In the genomic region with DNA sequence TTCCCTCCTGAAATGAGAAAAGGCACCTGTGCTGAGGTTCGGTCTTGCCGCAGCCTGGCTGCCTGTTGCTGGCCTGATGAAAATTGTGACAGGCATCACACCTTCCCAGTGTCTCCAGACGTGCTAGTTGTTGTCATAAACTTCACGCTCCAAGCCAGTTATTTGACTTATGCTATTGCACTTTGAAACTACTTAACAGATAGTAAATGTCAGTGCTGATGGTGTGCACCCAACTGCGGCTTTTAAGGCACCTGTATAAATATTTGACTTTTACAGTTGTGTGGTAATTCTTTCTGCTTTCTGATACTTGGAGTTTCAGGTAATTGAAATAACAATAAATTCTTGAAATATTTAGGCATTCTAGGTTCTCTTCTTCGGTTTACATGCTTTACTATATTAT, we compare ENCODE assay signal across 1 cellular context.
TF ChIP-seq lines count a peak whose summit lies in the region.

No MANE protein-coding gene starts in this region.

TF ChIP-seq in HepG2, 621 proteins besides CTCF, POLR2A, EP300 and RAD21 (continued from another document and continues in another):
- TF ChIP-seq, protein P1, sequence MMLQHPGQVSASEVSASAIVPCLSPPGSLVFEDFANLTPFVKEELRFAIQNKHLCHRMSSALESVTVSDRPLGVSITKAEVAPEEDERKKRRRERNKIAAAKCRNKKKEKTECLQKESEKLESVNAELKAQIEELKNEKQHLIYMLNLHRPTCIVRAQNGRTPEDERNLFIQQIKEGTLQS (CRISPR knock-in tag; IDR thresholded peaks at IDR 0.05), result no peak
- TF ChIP-seq ZKSCAN8 (CRISPR knock-in tag; IDR thresholded peaks at IDR 0.05; ENCODE audit: borderline replicate concordance), result peak; percentile 48; the same call in 1 of the 2 replicates
- TF ChIP-seq ZFP36 (IDR thresholded peaks at IDR 0.05; ENCODE audit: borderline replicate concordance, low read depth, low read length, partially characterized antibody), result no peak
- TF ChIP-seq, protein P2, sequence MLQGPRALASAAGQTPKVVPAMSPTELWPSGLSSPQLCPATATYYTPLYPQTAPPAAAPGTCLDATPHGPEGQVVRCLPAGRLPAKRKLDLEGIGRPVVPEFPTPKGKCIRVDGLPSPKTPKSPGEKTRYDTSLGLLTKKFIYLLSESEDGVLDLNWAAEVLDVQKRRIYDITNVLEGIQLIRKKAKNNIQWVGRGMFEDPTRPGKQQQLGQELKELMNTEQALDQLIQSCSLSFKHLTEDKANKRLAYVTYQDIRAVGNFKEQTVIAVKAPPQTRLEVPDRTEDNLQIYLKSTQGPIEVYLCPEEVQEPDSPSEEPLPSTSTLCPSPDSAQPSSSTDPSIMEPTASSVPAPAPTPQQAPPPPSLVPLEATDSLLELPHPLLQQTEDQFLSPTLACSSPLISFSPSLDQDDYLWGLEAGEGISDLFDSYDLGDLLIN (CRISPR knock-in tag; IDR thresholded peaks at IDR 0.05; ENCODE audit: borderline replicate concordance), result 0 out of 2 replicates have a peak, but pooled peaks have one; percentile 43
- no peak for TF ChIP-seq ZNF724P (CRISPR knock-in tag; IDR thresholded peaks at IDR 0.05; ENCODE audit: borderline replicate concordance)
- TF ChIP-seq FOXA1 (IDR thresholded peaks at IDR 0.05), result no peak
- peak; percentile 55; the same call in 1 of the 2 replicates for TF ChIP-seq FOXA1 (CRISPR knock-in tag; IDR thresholded peaks at IDR 0.05)
- TF ChIP-seq ZNF274 (CRISPR knock-in tag; IDR thresholded peaks at IDR 0.05), result no peak
- TF ChIP-seq BHLHE40 (IDR thresholded peaks at IDR 0.05; ENCODE audit: low read length), result peak; percentile 76
- TF ChIP-seq HMG20B (CRISPR knock-in tag; conservative IDR thresholded peaks at IDR 0.05), result 0 out of 2 replicates have a peak, but pooled peaks have one; percentile 26
- TF ChIP-seq, protein P3, sequence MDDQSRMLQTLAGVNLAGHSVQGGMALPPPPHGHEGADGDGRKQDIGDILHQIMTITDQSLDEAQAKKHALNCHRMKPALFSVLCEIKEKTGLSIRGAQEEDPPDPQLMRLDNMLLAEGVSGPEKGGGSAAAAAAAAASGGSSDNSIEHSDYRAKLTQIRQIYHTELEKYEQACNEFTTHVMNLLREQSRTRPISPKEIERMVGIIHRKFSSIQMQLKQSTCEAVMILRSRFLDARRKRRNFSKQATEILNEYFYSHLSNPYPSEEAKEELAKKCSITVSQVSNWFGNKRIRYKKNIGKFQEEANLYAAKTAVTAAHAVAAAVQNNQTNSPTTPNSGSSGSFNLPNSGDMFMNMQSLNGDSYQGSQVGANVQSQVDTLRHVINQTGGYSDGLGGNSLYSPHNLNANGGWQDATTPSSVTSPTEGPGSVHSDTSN (CRISPR knock-in tag; IDR thresholded peaks at IDR 0.05; ENCODE audit: borderline replicate concordance), result no peak
- no peak for TF ChIP-seq KLF15 (CRISPR knock-in tag; IDR thresholded peaks at IDR 0.05; ENCODE audit: borderline replicate concordance)
- no peak for TF ChIP-seq ZNF331 (CRISPR knock-in tag; IDR thresholded peaks at IDR 0.05)
- TF ChIP-seq NONO (IDR thresholded peaks at IDR 0.05), result no peak
- 0 out of 2 replicates have a peak, but pooled peaks have one; percentile 16 for TF ChIP-seq NONO (CRISPR knock-in tag; conservative IDR thresholded peaks at IDR 0.05)
- TF ChIP-seq NR2F1 (CRISPR knock-in tag; IDR thresholded peaks at IDR 0.05), result no peak
- TF ChIP-seq, protein P4, sequence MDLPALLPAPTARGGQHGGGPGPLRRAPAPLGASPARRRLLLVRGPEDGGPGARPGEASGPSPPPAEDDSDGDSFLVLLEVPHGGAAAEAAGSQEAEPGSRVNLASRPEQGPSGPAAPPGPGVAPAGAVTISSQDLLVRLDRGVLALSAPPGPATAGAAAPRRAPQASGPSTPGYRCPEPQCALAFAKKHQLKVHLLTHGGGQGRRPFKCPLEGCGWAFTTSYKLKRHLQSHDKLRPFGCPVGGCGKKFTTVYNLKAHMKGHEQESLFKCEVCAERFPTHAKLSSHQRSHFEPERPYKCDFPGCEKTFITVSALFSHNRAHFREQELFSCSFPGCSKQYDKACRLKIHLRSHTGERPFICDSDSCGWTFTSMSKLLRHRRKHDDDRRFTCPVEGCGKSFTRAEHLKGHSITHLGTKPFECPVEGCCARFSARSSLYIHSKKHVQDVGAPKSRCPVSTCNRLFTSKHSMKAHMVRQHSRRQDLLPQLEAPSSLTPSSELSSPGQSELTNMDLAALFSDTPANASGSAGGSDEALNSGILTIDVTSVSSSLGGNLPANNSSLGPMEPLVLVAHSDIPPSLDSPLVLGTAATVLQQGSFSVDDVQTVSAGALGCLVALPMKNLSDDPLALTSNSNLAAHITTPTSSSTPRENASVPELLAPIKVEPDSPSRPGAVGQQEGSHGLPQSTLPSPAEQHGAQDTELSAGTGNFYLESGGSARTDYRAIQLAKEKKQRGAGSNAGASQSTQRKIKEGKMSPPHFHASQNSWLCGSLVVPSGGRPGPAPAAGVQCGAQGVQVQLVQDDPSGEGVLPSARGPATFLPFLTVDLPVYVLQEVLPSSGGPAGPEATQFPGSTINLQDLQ (CRISPR knock-in tag; IDR thresholded peaks at IDR 0.05), result no peak
- no peak for TF ChIP-seq RBFOX2 (IDR thresholded peaks at IDR 0.05; ENCODE audit: low read depth, low read length)
- TF ChIP-seq CBX5 (CRISPR knock-in tag; IDR thresholded peaks at IDR 0.05; ENCODE audit: borderline replicate concordance), result no peak
- peak; percentile 58; the same call in 1 of the 2 replicates for TF ChIP-seq MIXL1 (CRISPR knock-in tag; IDR thresholded peaks at IDR 0.05)
- TF ChIP-seq, protein P5, sequence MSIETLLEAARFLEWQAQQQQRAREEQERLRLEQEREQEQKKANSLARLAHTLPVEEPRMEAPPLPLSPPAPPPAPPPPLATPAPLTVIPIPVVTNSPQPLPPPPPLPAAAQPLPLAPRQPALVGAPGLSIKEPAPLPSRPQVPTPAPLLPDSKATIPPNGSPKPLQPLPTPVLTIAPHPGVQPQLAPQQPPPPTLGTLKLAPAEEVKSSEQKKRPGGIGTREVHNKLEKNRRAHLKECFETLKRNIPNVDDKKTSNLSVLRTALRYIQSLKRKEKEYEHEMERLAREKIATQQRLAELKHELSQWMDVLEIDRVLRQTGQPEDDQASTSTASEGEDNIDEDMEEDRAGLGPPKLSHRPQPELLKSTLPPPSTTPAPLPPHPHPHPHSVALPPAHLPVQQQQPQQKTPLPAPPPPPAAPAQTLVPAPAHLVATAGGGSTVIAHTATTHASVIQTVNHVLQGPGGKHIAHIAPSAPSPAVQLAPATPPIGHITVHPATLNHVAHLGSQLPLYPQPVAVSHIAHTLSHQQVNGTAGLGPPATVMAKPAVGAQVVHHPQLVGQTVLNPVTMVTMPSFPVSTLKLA (IDR thresholded peaks at IDR 0.05), result peak; percentile 37
- TF ChIP-seq, protein P6, sequence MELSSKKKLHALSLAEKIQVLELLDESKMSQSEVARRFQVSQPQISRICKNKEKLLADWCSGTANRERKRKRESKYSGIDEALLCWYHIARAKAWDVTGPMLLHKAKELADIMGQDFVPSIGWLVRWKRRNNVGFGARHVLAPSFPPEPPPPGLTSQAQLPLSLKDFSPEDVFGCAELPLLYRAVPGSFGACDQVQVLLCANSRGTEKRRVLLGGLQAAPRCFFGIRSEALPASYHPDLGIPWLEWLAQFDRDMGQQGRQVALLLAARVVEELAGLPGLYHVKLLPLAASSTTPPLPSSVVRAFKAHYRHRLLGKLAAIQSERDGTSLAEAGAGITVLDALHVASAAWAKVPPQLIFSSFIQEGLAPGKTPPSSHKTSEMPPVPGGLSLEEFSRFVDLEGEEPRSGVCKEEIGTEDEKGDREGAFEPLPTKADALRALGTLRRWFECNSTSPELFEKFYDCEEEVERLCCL (CRISPR knock-in tag; IDR thresholded peaks at IDR 0.05; ENCODE audit: borderline replicate concordance), result no peak
- no peak for TF ChIP-seq JARID2 (CRISPR knock-in tag; IDR thresholded peaks at IDR 0.05; ENCODE audit: insufficient replicate concordance)
- peak; percentile 63 for TF ChIP-seq HNF4G (IDR thresholded peaks at IDR 0.05; ENCODE audit: borderline replicate concordance, low read depth, low read length)
- no peak for TF ChIP-seq HNF4G (CRISPR knock-in tag; IDR thresholded peaks at IDR 0.05; ENCODE audit: borderline replicate concordance, low read depth)
- TF ChIP-seq, protein P7, sequence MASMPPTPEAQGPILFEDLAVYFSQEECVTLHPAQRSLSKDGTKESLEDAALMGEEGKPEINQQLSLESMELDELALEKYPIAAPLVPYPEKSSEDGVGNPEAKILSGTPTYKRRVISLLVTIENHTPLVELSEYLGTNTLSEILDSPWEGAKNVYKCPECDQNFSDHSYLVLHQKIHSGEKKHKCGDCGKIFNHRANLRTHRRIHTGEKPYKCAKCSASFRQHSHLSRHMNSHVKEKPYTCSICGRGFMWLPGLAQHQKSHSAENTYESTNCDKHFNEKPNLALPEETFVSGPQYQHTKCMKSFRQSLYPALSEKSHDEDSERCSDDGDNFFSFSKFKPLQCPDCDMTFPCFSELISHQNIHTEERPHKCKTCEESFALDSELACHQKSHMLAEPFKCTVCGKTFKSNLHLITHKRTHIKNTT (CRISPR knock-in tag; IDR thresholded peaks at IDR 0.05), result no peak
- TF ChIP-seq, protein P8, sequence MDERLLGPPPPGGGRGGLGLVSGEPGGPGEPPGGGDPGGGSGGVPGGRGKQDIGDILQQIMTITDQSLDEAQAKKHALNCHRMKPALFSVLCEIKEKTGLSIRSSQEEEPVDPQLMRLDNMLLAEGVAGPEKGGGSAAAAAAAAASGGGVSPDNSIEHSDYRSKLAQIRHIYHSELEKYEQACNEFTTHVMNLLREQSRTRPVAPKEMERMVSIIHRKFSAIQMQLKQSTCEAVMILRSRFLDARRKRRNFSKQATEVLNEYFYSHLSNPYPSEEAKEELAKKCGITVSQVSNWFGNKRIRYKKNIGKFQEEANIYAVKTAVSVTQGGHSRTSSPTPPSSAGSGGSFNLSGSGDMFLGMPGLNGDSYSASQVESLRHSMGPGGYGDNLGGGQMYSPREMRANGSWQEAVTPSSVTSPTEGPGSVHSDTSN (CRISPR knock-in tag; IDR thresholded peaks at IDR 0.05), result no peak
- TF ChIP-seq, protein P9, sequence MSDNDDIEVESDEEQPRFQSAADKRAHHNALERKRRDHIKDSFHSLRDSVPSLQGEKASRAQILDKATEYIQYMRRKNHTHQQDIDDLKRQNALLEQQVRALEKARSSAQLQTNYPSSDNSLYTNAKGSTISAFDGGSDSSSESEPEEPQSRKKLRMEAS (IDR thresholded peaks at IDR 0.05), result peak; percentile 47
- TF ChIP-seq ZBTB20 (CRISPR knock-in tag; IDR thresholded peaks at IDR 0.05; ENCODE audit: borderline replicate concordance, low read depth), result peak; percentile 41; the same call in 1 of the 2 replicates
- TF ChIP-seq ZBTB7B (CRISPR knock-in tag; IDR thresholded peaks at IDR 0.05), result 0 out of 2 replicates have a peak, but pooled peaks have one; percentile 38
- TF ChIP-seq, protein P10, sequence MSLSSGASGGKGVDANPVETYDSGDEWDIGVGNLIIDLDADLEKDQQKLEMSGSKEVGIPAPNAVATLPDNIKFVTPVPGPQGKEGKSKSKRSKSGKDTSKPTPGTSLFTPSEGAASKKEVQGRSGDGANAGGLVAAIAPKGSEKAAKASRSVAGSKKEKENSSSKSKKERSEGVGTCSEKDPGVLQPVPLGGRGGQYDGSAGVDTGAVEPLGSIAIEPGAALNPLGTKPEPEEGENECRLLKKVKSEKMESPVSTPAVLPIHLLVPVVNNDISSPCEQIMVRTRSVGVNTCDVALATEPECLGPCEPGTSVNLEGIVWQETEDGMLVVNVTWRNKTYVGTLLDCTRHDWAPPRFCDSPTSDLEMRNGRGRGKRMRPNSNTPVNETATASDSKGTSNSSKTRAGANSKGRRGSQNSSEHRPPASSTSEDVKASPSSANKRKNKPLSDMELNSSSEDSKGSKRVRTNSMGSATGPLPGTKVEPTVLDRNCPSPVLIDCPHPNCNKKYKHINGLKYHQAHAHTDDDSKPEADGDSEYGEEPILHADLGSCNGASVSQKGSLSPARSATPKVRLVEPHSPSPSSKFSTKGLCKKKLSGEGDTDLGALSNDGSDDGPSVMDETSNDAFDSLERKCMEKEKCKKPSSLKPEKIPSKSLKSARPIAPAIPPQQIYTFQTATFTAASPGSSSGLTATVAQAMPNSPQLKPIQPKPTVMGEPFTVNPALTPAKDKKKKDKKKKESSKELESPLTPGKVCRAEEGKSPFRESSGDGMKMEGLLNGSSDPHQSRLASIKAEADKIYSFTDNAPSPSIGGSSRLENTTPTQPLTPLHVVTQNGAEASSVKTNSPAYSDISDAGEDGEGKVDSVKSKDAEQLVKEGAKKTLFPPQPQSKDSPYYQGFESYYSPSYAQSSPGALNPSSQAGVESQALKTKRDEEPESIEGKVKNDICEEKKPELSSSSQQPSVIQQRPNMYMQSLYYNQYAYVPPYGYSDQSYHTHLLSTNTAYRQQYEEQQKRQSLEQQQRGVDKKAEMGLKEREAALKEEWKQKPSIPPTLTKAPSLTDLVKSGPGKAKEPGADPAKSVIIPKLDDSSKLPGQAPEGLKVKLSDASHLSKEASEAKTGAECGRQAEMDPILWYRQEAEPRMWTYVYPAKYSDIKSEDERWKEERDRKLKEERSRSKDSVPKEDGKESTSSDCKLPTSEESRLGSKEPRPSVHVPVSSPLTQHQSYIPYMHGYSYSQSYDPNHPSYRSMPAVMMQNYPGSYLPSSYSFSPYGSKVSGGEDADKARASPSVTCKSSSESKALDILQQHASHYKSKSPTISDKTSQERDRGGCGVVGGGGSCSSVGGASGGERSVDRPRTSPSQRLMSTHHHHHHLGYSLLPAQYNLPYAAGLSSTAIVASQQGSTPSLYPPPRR (CRISPR knock-in tag; IDR thresholded peaks at IDR 0.05; ENCODE audit: borderline replicate concordance), result peak; percentile 86; the same call in 1 of the 2 replicates
- TF ChIP-seq, protein P11, sequence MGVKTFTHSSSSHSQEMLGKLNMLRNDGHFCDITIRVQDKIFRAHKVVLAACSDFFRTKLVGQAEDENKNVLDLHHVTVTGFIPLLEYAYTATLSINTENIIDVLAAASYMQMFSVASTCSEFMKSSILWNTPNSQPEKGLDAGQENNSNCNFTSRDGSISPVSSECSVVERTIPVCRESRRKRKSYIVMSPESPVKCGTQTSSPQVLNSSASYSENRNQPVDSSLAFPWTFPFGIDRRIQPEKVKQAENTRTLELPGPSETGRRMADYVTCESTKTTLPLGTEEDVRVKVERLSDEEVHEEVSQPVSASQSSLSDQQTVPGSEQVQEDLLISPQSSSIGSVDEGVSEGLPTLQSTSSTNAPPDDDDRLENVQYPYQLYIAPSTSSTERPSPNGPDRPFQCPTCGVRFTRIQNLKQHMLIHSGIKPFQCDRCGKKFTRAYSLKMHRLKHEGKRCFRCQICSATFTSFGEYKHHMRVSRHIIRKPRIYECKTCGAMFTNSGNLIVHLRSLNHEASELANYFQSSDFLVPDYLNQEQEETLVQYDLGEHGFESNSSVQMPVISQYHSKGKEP (CRISPR knock-in tag; IDR thresholded peaks at IDR 0.05), result no peak
- no peak for TF ChIP-seq ARNT2 (CRISPR knock-in tag; IDR thresholded peaks at IDR 0.05; ENCODE audit: low read depth)
- peak; percentile 42; the same call in 1 of the 2 replicates for TF ChIP-seq CEBPG (CRISPR knock-in tag; IDR thresholded peaks at IDR 0.05)
- TF ChIP-seq, protein P12, sequence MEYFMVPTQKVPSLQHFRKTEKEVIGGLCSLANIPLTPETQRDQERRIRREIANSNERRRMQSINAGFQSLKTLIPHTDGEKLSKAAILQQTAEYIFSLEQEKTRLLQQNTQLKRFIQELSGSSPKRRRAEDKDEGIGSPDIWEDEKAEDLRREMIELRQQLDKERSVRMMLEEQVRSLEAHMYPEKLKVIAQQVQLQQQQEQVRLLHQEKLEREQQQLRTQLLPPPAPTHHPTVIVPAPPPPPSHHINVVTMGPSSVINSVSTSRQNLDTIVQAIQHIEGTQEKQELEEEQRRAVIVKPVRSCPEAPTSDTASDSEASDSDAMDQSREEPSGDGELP (IDR thresholded peaks at IDR 0.05; ENCODE audit: borderline replicate concordance, low read depth), result peak; percentile 67; the same call in 1 of the 2 replicates
- TF ChIP-seq MIER3 (CRISPR knock-in tag; IDR thresholded peaks at IDR 0.05; ENCODE audit: borderline replicate concordance), result 0 out of 2 replicates have a peak, but pooled peaks have one; percentile 21
- peak; percentile 75; the same call in 1 of the 2 replicates for TF ChIP-seq NCOA2 (CRISPR knock-in tag; IDR thresholded peaks at IDR 0.05)
- TF ChIP-seq HOXA3 (CRISPR knock-in tag; IDR thresholded peaks at IDR 0.05), result peak; percentile 42; the same call in 1 of the 2 replicates
